Comparison of ENCODE assay signal across 1 cellular context in genomic region chr3:183906234-183906921, GRCh38.
TF ChIP-seq lines count a peak whose summit lies in the region.

No MANE protein-coding gene starts in this region.

TF ChIP-seq in WTC11, 78 proteins besides CTCF, POLR2A, EP300 and RAD21:
- TF ChIP-seq FOXP4 (CRISPR knock-in tag; IDR thresholded peaks at IDR 0.05) (no peak), MYBL2 (CRISPR knock-in tag; IDR thresholded peaks at IDR 0.05) (no peak), MXD4 (CRISPR knock-in tag; IDR thresholded peaks at IDR 0.05; ENCODE audit: borderline replicate concordance) (no peak), ZNF423 (CRISPR knock-in tag; IDR thresholded peaks at IDR 0.05) (no peak), ZNF263 (CRISPR knock-in tag; IDR thresholded peaks at IDR 0.05; ENCODE audit: low read depth) (no peak), E2F4 (CRISPR knock-in tag; IDR thresholded peaks at IDR 0.05; ENCODE audit: borderline replicate concordance, low read depth) (no peak), FOXK1 (CRISPR knock-in tag; IDR thresholded peaks at IDR 0.05) (no peak), ELF4 (CRISPR knock-in tag; IDR thresholded peaks at IDR 0.05; ENCODE audit: low read depth) (no peak), ZNF232 (CRISPR knock-in tag; IDR thresholded peaks at IDR 0.05) (no peak), GRHL2 (CRISPR knock-in tag; IDR thresholded peaks at IDR 0.05; ENCODE audit: insufficient replicate concordance, severe bottlenecking) (no peak), GTF2I (CRISPR knock-in tag; conservative IDR thresholded peaks at IDR 0.05) (no peak), JUN (CRISPR knock-in tag; IDR thresholded peaks at IDR 0.05) (no peak), USF2 (CRISPR knock-in tag; IDR thresholded peaks at IDR 0.05) (no peak), ERG (CRISPR knock-in tag; IDR thresholded peaks at IDR 0.05) (no peak), MAX (CRISPR knock-in tag; IDR thresholded peaks at IDR 0.05) (no peak), NFE2L1 (CRISPR knock-in tag; IDR thresholded peaks at IDR 0.05) (no peak), ZNF121 (CRISPR knock-in tag; IDR thresholded peaks at IDR 0.05) (no peak), CREB1 (CRISPR knock-in tag; IDR thresholded peaks at IDR 0.05) (no peak)
